9 cellular contexts compared by ENCODE assay signal in the genomic region with DNA sequence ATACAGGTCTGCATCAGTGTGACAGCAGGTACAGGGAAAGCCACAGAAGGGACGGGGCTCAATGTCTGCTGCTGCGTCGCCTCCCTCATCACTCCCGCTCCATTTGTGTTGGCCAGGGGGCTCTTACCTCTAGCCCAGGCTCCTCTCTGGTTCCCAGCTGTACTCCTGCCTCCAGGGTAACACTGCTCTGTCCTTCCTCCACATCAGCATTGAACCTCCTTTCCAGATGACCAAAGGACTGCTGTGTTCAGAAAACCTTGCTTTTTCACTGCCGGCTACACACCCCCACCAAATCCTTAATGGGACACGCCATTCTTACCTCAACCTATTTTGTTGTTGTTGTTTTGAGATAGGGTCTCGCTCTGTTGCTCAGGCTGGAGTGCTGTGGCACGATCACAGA. TPM values are rescaled to one million over a fixed set of nuclear protein-coding genes. Genes with fewer than 3 reads are reported as not detected.
"Had no signal": no experiment of that assay in that cellular context is flagged by ENCODE, and none has a peak within 500 bp of the region (broad histone marks: within the 10 kb centered on the region; RNA-seq: fewer than 3 reads in every experiment).

No MANE protein-coding gene starts in this region.

- H3K4me3 ChIP-seq: GM23338 had no signal

- FAIRE-seq: H1, H54, HepG2 had no signal

- H3K4me2 ChIP-seq: GM23338 had no signal

- H3K27ac ChIP-seq: HL-60 had no signal

- H3K27ac Mint-ChIP-seq: GM23338, IgD-negative memory B cell had no signal

- H2AFZ ChIP-seq: GM23338 had no signal

- H3K4me3 Mint-ChIP-seq: GM23338, H9, IgD-negative memory B cell had no signal

- H3K9me3 Mint-ChIP-seq: GM23338, H9, IgD-negative memory B cell had no signal

- ATAC-seq: GM23338, HepG2 had no signal

- DNase-seq: H9, HCEC 1CT, KG1 had no signal

- H3K4me1 Mint-ChIP-seq: GM23338, H9, IgD-negative memory B cell had no signal

RNA-seq across cellular contexts. Expression of gene TMEM236, which starts 2.1 kb away (rescaled TPM):
- total RNA-seq: H9 had no signal
- polyA plus RNA-seq: IgD-negative memory B cell had no signal

RNA-seq across cellular contexts. Expression of gene MRC1, which starts 59.3 kb away (rescaled TPM):
- total RNA-seq: GM23338, H9, HepG2 had no signal
- polyA plus RNA-seq: GM23338, HepG2, IgD-negative memory B cell had no signal
